9 cellular contexts compared by ENCODE assay signal in the genomic region with DNA sequence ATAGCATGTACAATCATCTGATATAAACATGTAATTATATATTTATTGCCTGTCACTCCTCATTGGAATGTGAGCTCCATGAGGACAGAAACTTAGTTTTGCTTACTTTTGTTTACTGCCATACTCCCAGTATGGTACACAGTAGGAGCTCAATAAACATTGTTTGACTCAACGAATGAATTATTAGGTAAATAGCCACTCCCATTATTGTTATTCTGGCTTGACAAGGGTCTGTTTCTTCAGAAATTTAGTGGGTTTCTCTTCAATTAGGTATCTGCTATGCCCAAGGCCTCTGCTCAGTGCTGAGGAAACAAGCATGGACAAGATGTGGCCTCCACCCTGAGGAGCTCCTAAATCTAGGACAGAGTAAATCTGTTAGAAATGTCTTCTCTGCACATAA. TPM values are rescaled to one million over a fixed set of nuclear protein-coding genes. Genes with fewer than 3 reads are reported as not detected.
A peak's percentile ranks its signal among the peaks of the same experiment; 100 is the strongest.
DNase-seq lines count a peak whose midpoint lies in the region; ATAC-seq and TF ChIP-seq lines count a peak whose summit lies in the region.
"Had no signal": no experiment of that assay in that cellular context is flagged by ENCODE, and none has a peak within 500 bp of the region (broad histone marks: within the 10 kb centered on the region; RNA-seq: fewer than 3 reads in every experiment).

No MANE protein-coding gene starts in this region.

- peaks cover 84 to 100% (median 93%) of the 10 kb centered on the region in 10 experiments for H3K4me1 ChIP-seq in BLaER1 treated with 17β-estradiol and CSF1 and Interleukin-3, amounts not matched to agents 10 nM and 100 nM
- H3K4me1 ChIP-seq in MM.1S (ENCODE audit: low read length) (peaks cover 38% of the 10 kb centered on the region), colonic mucosa (peaks cover 44% of the 10 kb centered on the region), osteoblast (ENCODE audit: insufficient read depth, low read length) (peaks cover 77% of the 10 kb centered on the region)

- H2AFZ ChIP-seq in MM.1S (ENCODE audit: low read length): no peak overlapping the region
- no peak overlapping the region for H2AFZ ChIP-seq in osteoblast (ENCODE audit: low read length)

- no peak for ATAC-seq in HG03045 (IDR thresholded peaks at IDR 0.05; ENCODE audit: unreplicated experiment)
- ATAC-seq: left cardiac atrium had no signal

- H3K9ac ChIP-seq in BLaER1 treated with 17β-estradiol and CSF1 and Interleukin-3, amounts not matched to agents 10 nM and 100 nM: peak overlapping the region in 4 of 11 experiments; percentile 8 to 73 (median 28); a peak in 4 of 22 replicates
- peak overlapping the region; percentile 93 for H3K9ac ChIP-seq in MM.1S (ENCODE audit: low read length)
- H3K9ac ChIP-seq in colonic mucosa (ENCODE audit: low read depth in 2 of 2, low read length in 2 of 2): peak overlapping the region in 1 of 2 donors; percentile 22

- H3K9me2 ChIP-seq in MM.1S (replicated peaks; ENCODE audit: insufficient read depth, low read length): no peaks in the 10 kb centered on the region

- H3K9me3 ChIP-seq in BLaER1 treated with 17β-estradiol and CSF1 and Interleukin-3, amounts not matched to agents 10 nM and 100 nM (replicated peaks in 1 of 11): no peaks in the 10 kb centered on the region
- H3K9me3 ChIP-seq in MM.1S (replicated peaks; ENCODE audit: insufficient read depth, low read length) (no peaks in the 10 kb centered on the region), colonic mucosa (no peaks in the 10 kb centered on the region), osteoblast (ENCODE audit: low read depth, low read length) (no peaks in the 10 kb centered on the region)

- peak overlapping the region; percentile 89 to 99 (median 96) for H3K4me2 ChIP-seq in BLaER1 treated with 17β-estradiol and CSF1 and Interleukin-3, amounts not matched to agents 10 nM and 100 nM
- H3K4me2 ChIP-seq in MM.1S (ENCODE audit: low read depth, low read length) (peak overlapping the region; percentile 80), osteoblast (ENCODE audit: insufficient read depth, low read length) (peak overlapping the region; percentile 57)

- peak overlapping the region in 2 of 11 experiments; percentile 2 to 30; a peak in 1 of 22 replicates for H3K27ac ChIP-seq in BLaER1 treated with 17β-estradiol and CSF1 and Interleukin-3, amounts not matched to agents 10 nM and 100 nM
- H3K27ac ChIP-seq in MM.1S (ENCODE audit: low read length) (peak overlapping the region; percentile 99), colonic mucosa (peak overlapping the region; percentile 51), osteoblast (ENCODE audit: low read depth, low read length) (peak overlapping the region; percentile 40)

- DNase-seq in MM.1S (no peak), colonic mucosa (no peak), osteoblast (ENCODE audit: insufficient read length, low spot score, missing footprints) (no peak), NCI-H526 (lab: John Stamatoyannopoulos, UW) (no peak), hypothalamus (lab: John Stamatoyannopoulos, UW) (no peak)
- no peak for DNase-seq in central memory CD4-positive, alpha-beta T cell
- DNase-seq: left cardiac atrium had no signal

- peaks cover 59 to 92% (median 79%) of the 10 kb centered on the region in 11 experiments for H3K36me3 ChIP-seq in BLaER1 treated with 17β-estradiol and CSF1 and Interleukin-3, amounts not matched to agents 10 nM and 100 nM
- H3K36me3 ChIP-seq in MM.1S (replicated peaks; ENCODE audit: insufficient read depth, low read length) (peaks cover 18% of the 10 kb centered on the region; the same call in 1 of the 2 replicates), colonic mucosa (no peaks in the 10 kb centered on the region), osteoblast (ENCODE audit: insufficient read depth, low read length) (peaks cover 44% of the 10 kb centered on the region)

- intact Hi-C loops in colonic mucosa (cut with DNase I): no loop called here

- H3K27me3 ChIP-seq in BLaER1 treated with 17β-estradiol and CSF1 and Interleukin-3, amounts not matched to agents 10 nM and 100 nM: no peaks in the 10 kb centered on the region
- no peaks in the 10 kb centered on the region for H3K27me3 ChIP-seq in MM.1S (replicated peaks; ENCODE audit: insufficient read depth, low read length)
- H3K27me3 ChIP-seq in colonic mucosa: no peaks in the 10 kb centered on the region
- H3K27me3 ChIP-seq in osteoblast (ENCODE audit: insufficient read depth, low read length): no peaks in the 10 kb centered on the region

- no peak for TF ChIP-seq CTCF in MM.1S (IDR thresholded peaks at IDR 0.05; ENCODE audit: low read length)
- no peak for TF ChIP-seq CTCF in colonic mucosa (IDR thresholded peaks at IDR 0.05)
- no peak for TF ChIP-seq CTCF in osteoblast (IDR thresholded peaks at IDR 0.05; ENCODE audit: extremely low read depth, low read depth, low read length)

- peaks cover 100% of the 10 kb centered on the region for H3K79me2 ChIP-seq in MM.1S (ENCODE audit: low read length)
- peaks cover 91% of the 10 kb centered on the region for H3K79me2 ChIP-seq in osteoblast (ENCODE audit: insufficient read depth, low read length)

- peaks cover 91% of the 10 kb centered on the region for H3F3A ChIP-seq in MM.1S (ENCODE audit: insufficient read depth, low read length)

- peaks cover 3 to 92% (median 65%) of the 10 kb centered on the region in 11 experiments; a peak in 14 of 22 replicates for H4K20me1 ChIP-seq in BLaER1 treated with 17β-estradiol and CSF1 and Interleukin-3, amounts not matched to agents 10 nM and 100 nM
- no peaks in the 10 kb centered on the region for H4K20me1 ChIP-seq in MM.1S (ENCODE audit: insufficient read depth, low read length)
- H4K20me1 ChIP-seq in osteoblast (ENCODE audit: insufficient read depth, low read length): peaks cover 6% of the 10 kb centered on the region

- H3K4me3 ChIP-seq in BLaER1 treated with 17β-estradiol and CSF1 and Interleukin-3, amounts not matched to agents 10 nM and 100 nM: peak overlapping the region in 3 of 10 experiments; percentile 12 to 90 (median 75); a peak in 3 of 20 replicates
- H3K4me3 ChIP-seq in MM.1S (ENCODE audit: low read length) (peak overlapping the region; percentile 65), colonic mucosa (no peak overlapping the region), osteoblast (ENCODE audit: insufficient read depth, low read length) (no peak overlapping the region)

RNA-seq across cellular contexts. Expression of a gene that starts 6.3 kb away (rescaled TPM):
- total RNA-seq in colonic mucosa (10 to 100 TPM; 55.9 to 59.4 TPM), osteoblast (127 and 136 TPM in 2 replicates)

RNA-seq across cellular contexts. Expression of a gene that starts 22.7 kb away (rescaled TPM):
- total RNA-seq in colonic mucosa: 10 to 100 TPM; 21.8 to 74.5 TPM
- total RNA-seq in osteoblast: 16.2 and 18.5 TPM in 2 replicates
